Comparison of ENCODE assay signal across 8 cellular contexts in the genomic region with DNA sequence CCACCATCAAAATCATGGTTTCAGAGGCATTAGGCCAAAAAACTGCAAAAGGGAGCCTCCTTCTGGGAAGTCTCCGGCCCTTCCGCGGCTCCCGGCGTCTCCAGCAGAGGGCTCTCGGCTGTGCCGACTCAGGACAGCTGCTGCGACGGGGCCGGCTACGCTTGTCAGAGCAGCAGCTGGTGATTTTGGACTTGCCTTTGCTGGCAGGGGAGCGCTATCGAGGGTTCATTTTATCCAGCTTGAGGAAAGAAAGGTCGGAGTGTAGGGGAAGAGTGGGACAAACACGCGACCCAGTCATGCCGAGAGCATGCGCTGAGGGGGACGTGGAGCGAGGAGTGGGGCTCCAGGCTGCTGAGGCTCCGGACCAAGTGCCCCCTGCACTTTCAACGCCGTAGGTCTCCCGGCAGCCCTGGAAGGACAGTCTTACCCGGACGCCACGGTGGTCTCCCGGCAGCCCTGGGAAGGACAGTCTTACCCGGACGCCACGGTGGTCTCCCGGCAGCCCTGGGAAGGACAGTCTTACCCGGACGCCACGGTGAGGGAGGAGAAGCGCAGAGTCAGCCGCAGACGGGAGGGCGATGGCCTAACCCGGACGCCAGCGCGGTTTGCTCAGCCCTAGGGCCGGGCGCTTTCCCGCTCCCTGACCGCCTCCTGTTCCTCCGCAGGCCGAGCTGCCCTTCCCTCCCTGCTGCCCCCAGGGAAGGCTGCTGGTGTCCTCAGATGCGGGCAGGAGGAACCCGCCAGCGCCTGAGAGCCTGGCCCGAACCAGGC. TPM values are rescaled to one million over a fixed set of nuclear protein-coding genes. Genes with fewer than 3 reads are reported as not detected.
DNase-seq lines count a peak whose midpoint lies in the region; ATAC-seq and TF ChIP-seq lines count a peak whose summit lies in the region.

No MANE protein-coding gene starts in this region.

- ATAC-seq in GM19455 (IDR thresholded peaks at IDR 0.05; ENCODE audit: unreplicated experiment) (peak; percentile 58), HG03558 (IDR thresholded peaks at IDR 0.05; ENCODE audit: extremely low read depth, unreplicated experiment) (peak; percentile 91), T-helper 17 cell (peak; percentile 70), HG03439 (IDR thresholded peaks at IDR 0.05; ENCODE audit: unreplicated experiment) (no peak)

- in situ Hi-C loops in astrocyte of the spinal cord (cut with HindIII; ENCODE audit: low sequenced_read_pairs), result no loop called here

- H3K79me2 ChIP-seq in hepatocyte, result no peaks in the 10 kb centered on the region

- peak overlapping the region; percentile 82 for H3K27ac Mint-ChIP-seq in T-helper 17 cell

- H3K27ac ChIP-seq in C4-2B (no peak overlapping the region), hepatocyte (no peak overlapping the region)

- H3K4me3 Mint-ChIP-seq in T-helper 17 cell, result peak overlapping the region; percentile 79

- H3K4me3 ChIP-seq in astrocyte of the spinal cord (ENCODE audit: low read depth, low read length) (peak overlapping the region; percentile 42), hepatocyte (peak overlapping the region; percentile 22)

- H4K20me1 ChIP-seq in hepatocyte (ENCODE audit: insufficient read depth, poor library complexity, severe bottlenecking), result no peaks in the 10 kb centered on the region

- TF ChIP-seq CTCF in C4-2B (conservative IDR thresholded peaks at IDR 0.05) (peak; percentile 63), astrocyte of the spinal cord (IDR thresholded peaks at IDR 0.05; ENCODE audit: low read depth, low read length) (peak; percentile 98), hepatocyte (IDR thresholded peaks at IDR 0.05; ENCODE audit: poor library complexity) (peak; percentile 96)

- DNase-seq in T-helper 17 cell (peak in 2 of 3 donors; percentile 30 to 35), astrocyte of the spinal cord (ENCODE audit: low read depth, low spot score) (peak; percentile 82), hepatocyte (ENCODE audit: low spot score) (peak; percentile 90), renal cortical epithelial cell (ENCODE audit: low read depth) (peak; percentile 50)

- peak overlapping the region; percentile 43 for H2AFZ ChIP-seq in hepatocyte

- H3K4me2 ChIP-seq in hepatocyte, result peak overlapping the region; percentile 90

- H3K36me3 ChIP-seq in hepatocyte (replicated peaks; ENCODE audit: insufficient read depth, low read depth), result no peaks in the 10 kb centered on the region

- H3K4me1 Mint-ChIP-seq in T-helper 17 cell, result peaks cover 8% of the 10 kb centered on the region

- no peaks in the 10 kb centered on the region for H3K27me3 Mint-ChIP-seq in T-helper 17 cell

- WGBS in hepatocyte (ENCODE audit: low lambda C conversion rate, missing lambda C conversion rate), result 11% methylated on average over 51 of the region's 53 CpGs

- no peaks in the 10 kb centered on the region for H3K4me1 ChIP-seq in hepatocyte (ENCODE audit: insufficient read depth)

- H3K9me3 ChIP-seq in T-helper 17 cell (ENCODE audit: control insufficient read depth, low read length, poor library complexity, severe bottlenecking) (no peaks in the 10 kb centered on the region), hepatocyte (ENCODE audit: low read depth) (no peaks in the 10 kb centered on the region)

- H3K36me3 Mint-ChIP-seq in T-helper 17 cell (ENCODE audit: low read depth), result peaks cover 2% of the 10 kb centered on the region

- no peaks in the 10 kb centered on the region for H3K9me2 ChIP-seq in hepatocyte (replicated peaks; ENCODE audit: insufficient read depth)

- H3K27me3 ChIP-seq in hepatocyte, result no peaks in the 10 kb centered on the region

RNA-seq across cellular contexts. Expression of gene DDX18, which starts 21.7 kb away (rescaled TPM):
- 100 to 1,000 TPM; 115 to 146 TPM for total RNA-seq in T-helper 17 cell
- total RNA-seq in hepatocyte, result 47.0 and 58.9 TPM in 2 replicates
- polyA plus RNA-seq in hepatocyte, result 27.7 and 30.8 TPM in 2 replicates
- 69.5 and 98.0 TPM in 2 replicates for total RNA-seq in renal cortical epithelial cell

Comparison
In these comparisons a context has a peak if more than half of its experiments do, and no peak if none do; other contexts are left out.
1. DNase-seq: peak in every context shown above with its lines; median percentile 90 in hepatocyte; 82 in astrocyte of the spinal cord; 50 in renal cortical epithelial cell; 32 in T-helper 17 cell.